1 cellular context compared by ENCODE assay signal in the genomic region with DNA sequence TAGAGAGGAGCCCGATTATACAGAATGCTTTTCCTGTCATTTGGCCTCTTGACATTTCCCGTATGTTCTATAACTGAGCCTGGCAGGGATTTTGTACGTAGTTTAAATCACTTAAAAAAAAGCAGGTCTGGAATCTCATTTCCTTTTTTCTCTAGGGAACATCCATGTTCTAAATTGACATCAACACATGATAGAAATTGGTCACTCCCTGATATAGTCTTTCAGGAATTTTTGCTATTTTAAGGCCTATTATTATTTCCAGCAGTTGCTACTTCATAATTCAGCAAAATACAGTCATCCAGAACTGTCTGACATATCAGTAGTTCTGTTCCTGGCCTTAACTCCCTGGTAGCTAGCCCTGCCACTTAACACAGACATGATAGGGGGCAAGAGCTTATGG.
TF ChIP-seq lines count a peak whose summit lies in the region.

No MANE protein-coding gene starts in this region.

TF ChIP-seq in neural cell, 6 proteins besides CTCF, POLR2A, EP300 and RAD21 (continued from another document):
- no peak for TF ChIP-seq EZH2 (IDR thresholded peaks at IDR 0.05; ENCODE audit: borderline replicate concordance, insufficient read depth, low read length, poor library complexity, severe bottlenecking)
- TF ChIP-seq SMC3 (conservative IDR thresholded peaks at IDR 0.05; ENCODE audit: poor library complexity) = no peak
- TF ChIP-seq POLR2AphosphoS5 (IDR thresholded peaks at IDR 0.05) = no peak
